12 cellular contexts compared by ENCODE assay signal in genomic region chr10:75166623-75166972, GRCh38. TPM values are rescaled to one million over a fixed set of nuclear protein-coding genes. Genes with fewer than 3 reads are reported as not detected.
DNase-seq lines count a peak whose midpoint lies in the region; ATAC-seq and TF ChIP-seq lines count a peak whose summit lies in the region.
"Had no signal": no experiment of that assay in that cellular context is flagged by ENCODE, and none has a peak within 500 bp of the region (broad histone marks: within the 10 kb centered on the region; RNA-seq: fewer than 3 reads in every experiment).

No MANE protein-coding gene starts in this region.

- H3K27ac Mint-ChIP-seq in activated T-helper 2 cell treated with anti-CD3 and anti-CD28 coated beads, Interferon-gamma antibody, Interleukin-2, Interleukin-4, amounts not matched to agents 10 μg/mL and 5 μg/mL and 100 μg/mL, durations not matched to agents 14 hours and 24 hours and 36 hours, result peak overlapping the region; percentile 90
- H3K27ac Mint-ChIP-seq: WTC11 had no signal

- H3K4me3 Mint-ChIP-seq in activated T-helper 2 cell treated with anti-CD3 and anti-CD28 coated beads, Interferon-gamma antibody, Interleukin-2, Interleukin-4, amounts not matched to agents 10 μg/mL and 5 μg/mL and 100 μg/mL, durations not matched to agents 14 hours and 24 hours and 36 hours (ENCODE audit: low read depth), result peak overlapping the region; percentile 49
- H3K4me3 Mint-ChIP-seq: WTC11 had no signal

- no peak overlapping the region for H3K4me3 ChIP-seq in DND-41 (ENCODE audit: low read depth in 1 of 2, low read length in 2 of 2)
- H3K4me3 ChIP-seq: breast epithelium, sigmoid colon had no signal

- H3K4me1 Mint-ChIP-seq in activated T-helper 2 cell treated with anti-CD3 and anti-CD28 coated beads, Interferon-gamma antibody, Interleukin-2, Interleukin-4, amounts not matched to agents 10 μg/mL and 5 μg/mL and 100 μg/mL, durations not matched to agents 14 hours and 24 hours and 36 hours (ENCODE audit: low read depth), result peaks cover 21% of the 10 kb centered on the region

- H3K36me3 ChIP-seq in DND-41 (ENCODE audit: insufficient read depth, low read length), result peaks cover 22% of the 10 kb centered on the region
- H3K36me3 ChIP-seq: breast epithelium had no signal

- H3K27ac ChIP-seq in DND-41 (ENCODE audit: low read length), result peak overlapping the region; percentile 51
- H3K27ac ChIP-seq: sigmoid colon had no signal

- ATAC-seq in DND-41 (ENCODE audit: insufficient read depth, low read depth), result peak; percentile 28; the same call in 2 of the 3 replicates
- peak; percentile 10 for ATAC-seq in GM19372 (IDR thresholded peaks at IDR 0.05; ENCODE audit: low read depth, unreplicated experiment)
- peak; percentile 21 for ATAC-seq in HG03095 (IDR thresholded peaks at IDR 0.05; ENCODE audit: unreplicated experiment)
- no peak for ATAC-seq in HG02571 (IDR thresholded peaks at IDR 0.05; ENCODE audit: unreplicated experiment)
- ATAC-seq: WTC11 had no signal

- H3K27me3 ChIP-seq in DND-41 (ENCODE audit: insufficient read depth, low read length, poor library complexity), result no peaks in the 10 kb centered on the region
- H3K27me3 ChIP-seq: breast epithelium, sigmoid colon had no signal

- H3K27me3 Mint-ChIP-seq in activated T-helper 2 cell treated with anti-CD3 and anti-CD28 coated beads, Interferon-gamma antibody, Interleukin-2, Interleukin-4, amounts not matched to agents 10 μg/mL and 5 μg/mL and 100 μg/mL, durations not matched to agents 14 hours and 24 hours and 36 hours (ENCODE audit: low read depth), result no peaks in the 10 kb centered on the region

- H2AFZ ChIP-seq in DND-41 (ENCODE audit: low read depth, low read length), result no peak overlapping the region

- H3K9ac ChIP-seq in DND-41 (ENCODE audit: low read depth, low read length), result no peak overlapping the region

- no peak for TF ChIP-seq CTCF in DND-41 (IDR thresholded peaks at IDR 0.05; ENCODE audit: borderline replicate concordance, extremely low read depth, low read length, poor library complexity, severe bottlenecking)

- H3K36me3 Mint-ChIP-seq in activated T-helper 2 cell treated with anti-CD3 and anti-CD28 coated beads, Interferon-gamma antibody, Interleukin-2, Interleukin-4, amounts not matched to agents 10 μg/mL and 5 μg/mL and 100 μg/mL, durations not matched to agents 14 hours and 24 hours and 36 hours (ENCODE audit: low read depth), result peaks cover 27% of the 10 kb centered on the region

- H3K4me1 ChIP-seq in DND-41 (ENCODE audit: insufficient read depth, low read length), result peaks cover 34% of the 10 kb centered on the region
- H3K4me1 ChIP-seq: breast epithelium had no signal

- H3K9me3 ChIP-seq in DND-41 (ENCODE audit: insufficient read depth, low read length, severe bottlenecking), result no peaks in the 10 kb centered on the region
- H3K9me3 ChIP-seq: breast epithelium, sigmoid colon had no signal

- H3K9me3 Mint-ChIP-seq in activated T-helper 2 cell treated with anti-CD3 and anti-CD28 coated beads, Interferon-gamma antibody, Interleukin-2, Interleukin-4, amounts not matched to agents 10 μg/mL and 5 μg/mL and 100 μg/mL, durations not matched to agents 14 hours and 24 hours and 36 hours, result no peaks in the 10 kb centered on the region
- H3K9me3 Mint-ChIP-seq: WTC11 had no signal

- H3K79me2 ChIP-seq in DND-41 (ENCODE audit: insufficient read depth, low read length), result peaks cover 3% of the 10 kb centered on the region; the same call in 1 of the 2 replicates

- DNase-seq in DND-41 (no peak), NCI-H82 (lab: John Stamatoyannopoulos, UW) (no peak), DMS79 (lab: John Stamatoyannopoulos, UW) (no peak)
- no peak for DNase-seq in activated T-helper 2 cell treated with anti-CD3 and anti-CD28 coated beads, Interferon-gamma antibody, Interleukin-2, Interleukin-4, amounts not matched to agents 10 μg/mL and 5 μg/mL and 100 μg/mL, durations not matched to agents 14 hours and 24 hours and 36 hours (ENCODE audit: low spot score)
- DNase-seq in stimulated activated CD4-positive, alpha-beta T cell treated with anti-CD3 and anti-CD28 coated beads, Interleukin-15, amount 100 ng/mL, for 24 hours, result no peak
- DNase-seq: NCI-H748 treated with DMSO at 0.1 percent for 48 hours, sigmoid colon had no signal

- H4K20me1 ChIP-seq in DND-41 (ENCODE audit: insufficient read depth, low read length), result peaks cover 13% of the 10 kb centered on the region; the same call in 1 of the 2 replicates

- intact Hi-C loops in activated T-helper 2 cell treated with anti-CD3 and anti-CD28 coated beads, Interferon-gamma antibody, Interleukin-2, Interleukin-4, amounts not matched to agents 10 μg/mL and 5 μg/mL and 100 μg/mL, durations not matched to agents 14 hours and 24 hours and 36 hours (cut with micrococcal nuclease), result loop anchor here (2.0 kb wide), 2 partner anchors 28 to 54 kb away; no protein-coding TSS in a partner anchor

- H3K4me2 ChIP-seq in DND-41 (ENCODE audit: insufficient read depth, low read length), result peak overlapping the region; percentile 1; the same call in 1 of the 2 replicates

RNA-seq across cellular contexts. Expression of gene VDAC2, which starts 44.0 kb away (rescaled TPM):
- 219 and 221 TPM in 2 replicates for total RNA-seq in activated T-helper 2 cell treated with anti-CD3 and anti-CD28 coated beads, Interferon-gamma antibody, Interleukin-2, Interleukin-4, amounts not matched to agents 10 μg/mL and 5 μg/mL and 100 μg/mL, durations not matched to agents 14 hours and 24 hours and 36 hours

RNA-seq across cellular contexts. Expression of gene SAMD8, which starts 55.1 kb away (rescaled TPM):
- 14.9 and 15.6 TPM in 2 replicates for total RNA-seq in activated T-helper 2 cell treated with anti-CD3 and anti-CD28 coated beads, Interferon-gamma antibody, Interleukin-2, Interleukin-4, amounts not matched to agents 10 μg/mL and 5 μg/mL and 100 μg/mL, durations not matched to agents 14 hours and 24 hours and 36 hours
